25 cellular contexts compared by ENCODE assay signal in genomic region chr4:8616831-8617230, GRCh38. TPM values are rescaled to one million over a fixed set of nuclear protein-coding genes. Genes with fewer than 3 reads are reported as not detected.
"Had no signal": no experiment of that assay in that cellular context is flagged by ENCODE, and none has a peak within 500 bp of the region (broad histone marks: within the 10 kb centered on the region; RNA-seq: fewer than 3 reads in every experiment).

No MANE protein-coding gene starts in this region.

- H3K4me3 ChIP-seq: adrenal gland, MG63 had no signal

- H3K4me1 ChIP-seq: adrenal gland had no signal

- DNase-seq: activated CD4-positive, alpha-beta T cell treated with anti-CD3 and anti-CD28 coated beads for 48 hours; activated CD4-positive, alpha-beta T cell treated with anti-CD3 and anti-CD28 coated beads, Interleukin-2, amount 50 U/mL, for 4 hours; activated CD4-positive, CD25-positive, alpha-beta regulatory T cell treated with anti-CD3 and anti-CD28 coated beads, Interleukin-2, amount 50 U/mL, for 72 hours; activated CD8-positive, alpha-beta memory T cell treated with anti-CD3 and anti-CD28 coated beads, Interleukin-2, amount 50 U/mL, for 48 hours; activated CD8-positive, alpha-beta T cell treated with anti-CD3 and anti-CD28 coated beads, Interleukin-2, amount 10 ng/mL, durations not matched to agents 7 days and 5 days; activated naive CD4-positive, alpha-beta T cell treated with anti-CD3 and anti-CD28 coated beads, Interleukin-2, amount 50 U/mL, for 16 hours; activated naive CD8-positive, alpha-beta T cell treated with anti-CD3 and anti-CD28 coated beads, Interleukin-2, amount 10 ng/mL, durations not matched to agents 7 days and 5 days; activated T-cell treated with anti-CD3 and anti-CD28 coated beads, Interleukin-2, amount 50 U/mL, for 1 hour; adrenal gland; anterior cingulate cortex; MG63; MV-4-11; NCI-H1092 treated with DMSO at 0.1 percent for 48 hours; NCI-H1436; NCI-H1694 treated with DMSO at 0.1 percent for 48 hours; NCI-H2029 treated with DMSO at 0.1 percent for 48 hours; NCI-H510A treated with DMSO at 0.1 percent for 48 hours; NCI-H69; NK-92 treated with Interleukin-12 subunit alpha and Interleukin-12 subunit beta, amount 100 ng/mL, for 24 hours; OCI-M1; RPMI8226; SHP77 treated with DMSO at 0.1 percent for 48 hours had no signal

- H3K27me3 ChIP-seq: adrenal gland, MG63 had no signal

- H3K36me3 ChIP-seq: adrenal gland, MG63 had no signal

- ATAC-seq: activated CD8-positive, alpha-beta T cell treated with anti-CD3 and anti-CD28 coated beads, Interleukin-2, amount 10 ng/mL, durations not matched to agents 7 days and 5 days; Panc1; WTC11 had no signal

- H3K27ac ChIP-seq: adrenal gland had no signal

- H3K9me3 ChIP-seq: adrenal gland, MG63 had no signal

RNA-seq across cellular contexts. Expression of gene CPZ, which starts 24.3 kb away (rescaled TPM):
- total RNA-seq: activated naive CD8-positive, alpha-beta T cell treated with anti-CD3 and anti-CD28 coated beads, Interleukin-2, amount 10 ng/mL, durations not matched to agents 7 days and 5 days; SK-MEL-5 had no signal

RNA-seq across cellular contexts. Expression of gene GPR78, which starts 36.6 kb away (rescaled TPM):
- total RNA-seq: activated CD8-positive, alpha-beta T cell treated with anti-CD3 and anti-CD28 coated beads, Interleukin-2, amount 10 ng/mL, durations not matched to agents 7 days and 5 days; activated naive CD8-positive, alpha-beta T cell treated with anti-CD3 and anti-CD28 coated beads, Interleukin-2, amount 10 ng/mL, durations not matched to agents 7 days and 5 days; SK-MEL-5 had no signal
